Comparison of ENCODE assay signal across 1 cellular context in the genomic region with DNA sequence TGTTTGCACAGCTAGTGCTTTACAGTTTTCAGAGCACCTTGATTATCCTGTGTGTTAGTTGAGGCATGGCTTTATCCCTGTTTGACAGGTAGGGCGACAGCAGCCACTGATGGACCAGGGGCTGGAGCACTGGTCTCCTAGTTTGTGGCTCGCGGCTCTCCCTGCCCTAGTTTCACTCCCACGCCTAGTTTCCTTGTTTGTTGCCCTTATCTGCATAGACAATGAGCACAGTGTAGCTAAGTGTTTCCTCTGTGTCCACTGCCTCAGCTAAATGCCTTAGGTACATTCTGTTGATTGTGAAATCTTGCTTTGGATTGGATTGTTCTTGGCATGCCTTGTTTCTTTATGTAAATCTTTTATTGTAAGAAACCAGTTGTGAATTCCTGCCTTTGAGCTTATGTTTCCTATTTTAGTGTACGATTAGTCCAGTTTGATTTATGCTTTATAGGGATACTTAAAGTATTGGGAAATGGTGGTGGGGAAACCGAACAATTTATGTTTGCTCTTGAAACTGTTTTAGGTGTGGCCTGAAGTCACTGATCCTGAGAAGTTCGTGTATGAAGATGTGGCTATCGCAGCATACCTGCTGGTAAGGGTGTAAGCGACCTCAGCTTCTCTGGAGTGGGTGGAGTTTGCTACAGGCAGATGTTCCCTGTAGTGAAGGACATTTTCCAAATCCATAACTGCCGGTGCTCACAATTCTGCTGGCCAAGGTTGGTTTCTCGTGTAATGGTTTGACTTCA.
TF ChIP-seq lines count a peak whose summit lies in the region.

No MANE protein-coding gene starts in this region.

TF ChIP-seq in HEK293T, 16 proteins besides CTCF, POLR2A, EP300 and RAD21 (continued from another document):
- no peak for TF ChIP-seq NFRKB (IDR thresholded peaks at IDR 0.05)
- TF ChIP-seq SP1 (IDR thresholded peaks at IDR 0.05) = no peak
- TF ChIP-seq CTBP1 (IDR thresholded peaks at IDR 0.05; ENCODE audit: borderline replicate concordance) = no peak
TF ChIP-seq in HEK293T: peak in this region for 0.
